ENCODE assay signal across 1 cellular context in the genomic region with DNA sequence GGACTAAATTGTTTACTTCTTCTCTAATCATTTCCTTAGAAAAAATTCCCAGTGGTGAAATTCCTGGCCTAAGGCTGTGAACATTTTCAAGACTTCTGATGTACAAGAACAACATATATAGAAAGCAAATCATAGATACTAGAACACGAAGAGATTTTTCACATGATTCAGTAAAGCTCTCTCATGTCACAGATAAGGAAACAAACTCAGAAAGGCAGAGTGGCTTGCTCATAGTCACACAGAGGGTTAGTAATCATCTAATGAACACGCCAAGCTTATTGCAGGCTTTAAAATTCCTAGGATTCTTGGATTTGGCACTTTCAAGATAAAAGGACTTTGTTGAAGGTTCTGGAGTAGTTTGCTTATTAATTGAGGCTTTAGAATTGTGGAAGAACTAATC.
TF ChIP-seq lines count a peak whose summit lies in the region.

No MANE protein-coding gene starts in this region.

TF ChIP-seq in IMR-90, 13 proteins besides CTCF, POLR2A, EP300 and RAD21:
- TF ChIP-seq SMC3 (IDR thresholded peaks at IDR 0.05; ENCODE audit: low read depth, low read length) = no peak
TF ChIP-seq in IMR-90: peak in this region for 0.
